ENCODE assay signal across 1 cellular context in genomic region chr9:136355616-136356557, GRCh38.
A peak's percentile ranks its signal among the peaks of the same experiment; 100 is the strongest.
TF ChIP-seq lines count a peak whose summit lies in the region.

No MANE protein-coding gene starts in this region.

TF ChIP-seq in HepG2, 621 proteins besides CTCF, POLR2A, EP300 and RAD21 (continues in another document):
- TF ChIP-seq FUBP1 (CRISPR knock-in tag; IDR thresholded peaks at IDR 0.05; ENCODE audit: borderline replicate concordance): no peak
- TF ChIP-seq CENPBD1 (CRISPR knock-in tag; IDR thresholded peaks at IDR 0.05; ENCODE audit: borderline replicate concordance, low read depth): no peak
- TF ChIP-seq ZNF253 (CRISPR knock-in tag; IDR thresholded peaks at IDR 0.05; ENCODE audit: borderline replicate concordance): no peak
- no peak for TF ChIP-seq ZNF605 (CRISPR knock-in tag; IDR thresholded peaks at IDR 0.05)
- TF ChIP-seq ZSCAN25 (CRISPR knock-in tag; IDR thresholded peaks at IDR 0.05): peak; percentile 98
- no peak for TF ChIP-seq ATF6 (CRISPR knock-in tag; conservative IDR thresholded peaks at IDR 0.05)
- TF ChIP-seq TSC22D2 (CRISPR knock-in tag; IDR thresholded peaks at IDR 0.05; ENCODE audit: borderline replicate concordance): no peak
- TF ChIP-seq SKIL (CRISPR knock-in tag; IDR thresholded peaks at IDR 0.05; ENCODE audit: borderline replicate concordance): no peak; the same call in 1 of the 2 replicates
- TF ChIP-seq HNF1B (CRISPR knock-in tag; IDR thresholded peaks at IDR 0.05): no peak
- no peak for TF ChIP-seq TOE1 (CRISPR knock-in tag; IDR thresholded peaks at IDR 0.05)
- TF ChIP-seq GRHL1 (CRISPR knock-in tag; conservative IDR thresholded peaks at IDR 0.05): no peak
- TF ChIP-seq PRDM4 (CRISPR knock-in tag; IDR thresholded peaks at IDR 0.05; ENCODE audit: borderline replicate concordance): no peak
- peak; percentile 38; the same call in 1 of the 2 replicates for TF ChIP-seq TMF1 (CRISPR knock-in tag; IDR thresholded peaks at IDR 0.05; ENCODE audit: low read depth)
- peak; percentile 77 for TF ChIP-seq TOPORS (CRISPR knock-in tag; IDR thresholded peaks at IDR 0.05)
- no peak for TF ChIP-seq ZBTB4 (CRISPR knock-in tag; IDR thresholded peaks at IDR 0.05; ENCODE audit: borderline replicate concordance)
- 0 out of 2 replicates have a peak, but pooled peaks have one; percentile 17 for TF ChIP-seq NR2C2 (CRISPR knock-in tag; IDR thresholded peaks at IDR 0.05; ENCODE audit: borderline replicate concordance)
- TF ChIP-seq DBP (CRISPR knock-in tag; IDR thresholded peaks at IDR 0.05; ENCODE audit: not compliant biosample characterization): no peak
- TF ChIP-seq HIVEP1 (CRISPR knock-in tag; IDR thresholded peaks at IDR 0.05): 0 out of 2 replicates have a peak, but pooled peaks have one; percentile 25
- no peak for TF ChIP-seq SAP130 (CRISPR knock-in tag; IDR thresholded peaks at IDR 0.05; ENCODE audit: low read depth)
- 0 out of 2 replicates have a peak, but pooled peaks have one; percentile 50 for TF ChIP-seq ZBTB7B (CRISPR knock-in tag; IDR thresholded peaks at IDR 0.05)
- TF ChIP-seq TEAD2 (CRISPR knock-in tag; IDR thresholded peaks at IDR 0.05): no peak
- TF ChIP-seq MTA1 (CRISPR knock-in tag; IDR thresholded peaks at IDR 0.05; ENCODE audit: borderline replicate concordance): peak; percentile 56; the same call in 1 of the 2 replicates
- no peak for TF ChIP-seq ZNF335 (CRISPR knock-in tag; IDR thresholded peaks at IDR 0.05)
- no peak for TF ChIP-seq FOXA1 (IDR thresholded peaks at IDR 0.05)
- no peak for TF ChIP-seq FOXA1 (CRISPR knock-in tag; IDR thresholded peaks at IDR 0.05)
- TF ChIP-seq MAZ (IDR thresholded peaks at IDR 0.05; ENCODE audit: borderline replicate concordance, low read depth, low read length): no peak
- 0 out of 2 replicates have a peak, but pooled peaks have one; percentile 10 for TF ChIP-seq MAZ (CRISPR knock-in tag; IDR thresholded peaks at IDR 0.05; ENCODE audit: low read depth)
- no peak for TF ChIP-seq ZNF350 (CRISPR knock-in tag; IDR thresholded peaks at IDR 0.05; ENCODE audit: borderline replicate concordance, low read depth)
- TF ChIP-seq ZNF678 (CRISPR knock-in tag; IDR thresholded peaks at IDR 0.05): no peak
- TF ChIP-seq ZNF572 (CRISPR knock-in tag; IDR thresholded peaks at IDR 0.05): no peak
- no peak for TF ChIP-seq PTBP1 (IDR thresholded peaks at IDR 0.05; ENCODE audit: low read depth, low read length, poor library complexity, severe bottlenecking)
- TF ChIP-seq SOX13 (IDR thresholded peaks at IDR 0.05): no peak
- TF ChIP-seq SOX13 (CRISPR knock-in tag; conservative IDR thresholded peaks at IDR 0.05 in 1 of 2, IDR thresholded peaks at IDR 0.05 in 1 of 2): no peak
- TF ChIP-seq ZFX (CRISPR knock-in tag; IDR thresholded peaks at IDR 0.05; ENCODE audit: low read depth): peak; percentile 27; the same call in 1 of the 2 replicates
- TF ChIP-seq JUNB (CRISPR knock-in tag; IDR thresholded peaks at IDR 0.05; ENCODE audit: borderline replicate concordance): no peak
- peak; percentile 45; the same call in 1 of the 2 replicates for TF ChIP-seq NR2F6 (IDR thresholded peaks at IDR 0.05)
- peak; percentile 32; the same call in 1 of the 2 replicates for TF ChIP-seq NR2F6 (CRISPR knock-in tag; IDR thresholded peaks at IDR 0.05)
- TF ChIP-seq TARDBP (CRISPR knock-in tag; IDR thresholded peaks at IDR 0.05): 0 out of 2 replicates have a peak, but pooled peaks have one; percentile 52
- no peak for TF ChIP-seq XRCC5 (optimal IDR thresholded peaks at IDR 0.05; ENCODE audit: low read length)
- no peak for TF ChIP-seq ZNF431 (CRISPR knock-in tag; IDR thresholded peaks at IDR 0.05; ENCODE audit: borderline replicate concordance, low read depth)
- peak; percentile 43; the same call in 1 of the 2 replicates for TF ChIP-seq RARA (CRISPR knock-in tag; IDR thresholded peaks at IDR 0.05)
- no peak; the same call in 1 of the 2 replicates for TF ChIP-seq ZFP91 (CRISPR knock-in tag; IDR thresholded peaks at IDR 0.05; ENCODE audit: borderline replicate concordance)
- peak; percentile 60 for TF ChIP-seq HNF4A (CRISPR knock-in tag; IDR thresholded peaks at IDR 0.05)
- no peak; a peak in 1 of 4 replicates for TF ChIP-seq NR2F1 (CRISPR knock-in tag; IDR thresholded peaks at IDR 0.05)
- 0 out of 2 replicates have a peak, but pooled peaks have one; percentile 23 for TF ChIP-seq PHF21A (CRISPR knock-in tag; IDR thresholded peaks at IDR 0.05)
- no peak for TF ChIP-seq SRF (IDR thresholded peaks at IDR 0.05; ENCODE audit: low read depth, low read length)
- no peak for TF ChIP-seq ZNF138 (CRISPR knock-in tag; IDR thresholded peaks at IDR 0.05; ENCODE audit: low read depth)
